In the genomic region with DNA sequence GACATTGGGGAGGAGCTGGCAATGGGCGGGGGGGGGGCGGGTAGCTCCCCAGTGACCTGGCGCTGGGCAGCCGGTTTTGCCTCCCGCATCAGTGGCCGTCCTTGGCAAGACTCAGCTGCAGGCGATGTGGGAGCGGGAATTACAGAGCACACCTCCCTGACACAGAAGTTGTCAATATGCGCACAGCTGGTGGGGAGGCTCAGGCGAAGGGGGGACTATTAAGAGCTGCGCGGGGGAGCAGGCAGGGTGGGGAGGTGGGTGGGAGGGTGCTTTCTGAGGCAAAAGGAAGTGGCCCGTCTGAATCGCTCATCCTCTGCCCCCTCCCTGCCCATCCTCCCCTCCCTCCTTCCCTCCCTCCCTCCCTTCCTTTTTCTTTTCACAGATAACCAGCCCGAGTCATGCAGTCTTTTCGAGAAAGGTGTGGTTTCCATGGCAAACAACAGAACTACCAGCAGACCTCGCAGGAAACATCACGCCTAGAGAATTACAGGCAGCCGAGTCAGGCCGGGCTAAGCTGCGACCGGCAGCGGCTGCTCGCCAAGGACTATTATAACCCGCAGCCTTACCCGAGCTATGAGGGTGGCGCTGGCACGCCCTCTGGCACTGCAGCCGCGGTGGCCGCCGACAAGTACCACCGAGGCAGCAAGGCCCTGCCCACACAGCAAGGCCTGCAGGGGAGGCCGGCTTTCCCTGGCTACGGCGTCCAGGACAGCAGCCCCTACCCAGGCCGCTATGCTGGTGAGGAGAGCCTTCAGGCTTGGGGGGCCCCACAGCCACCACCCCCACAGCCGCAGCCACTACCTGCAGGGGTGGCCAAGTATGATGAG, we compare ENCODE assay signal across 10 cellular contexts. TPM values are rescaled to one million over a fixed set of nuclear protein-coding genes. Genes with fewer than 3 reads are reported as not detected.
A peak's percentile ranks its signal among the peaks of the same experiment; 100 is the strongest.
DNase-seq lines count a peak whose midpoint lies in the region; ATAC-seq and TF ChIP-seq lines count a peak whose summit lies in the region.
"Had no signal": no experiment of that assay in that cellular context is flagged by ENCODE, and none has a peak within 500 bp of the region (broad histone marks: within the 10 kb centered on the region; RNA-seq: fewer than 3 reads in every experiment).

No MANE protein-coding gene starts in this region.

- H3K9me3 ChIP-seq in effector memory CD4-positive, alpha-beta T cell (ENCODE audit: control insufficient read depth, low read length): no peaks in the 10 kb centered on the region
- no peaks in the 10 kb centered on the region for H3K9me3 ChIP-seq in neural cell (ENCODE audit: low read length)
- H3K9me3 ChIP-seq: A549, lower lobe of right lung had no signal

- CTCF ChIA-PET in activated CD4-positive, alpha-beta T cell treated with anti-CD3 and anti-CD28 coated beads for 36 hours (lab: Charles Lee): interaction anchor here (0.9 to 1.0 kb wide), 3 partner anchors 19 to 131 kb away, joined by 3 to 5 read pairs (median 4); no protein-coding TSS in a partner anchor

- no peaks in the 10 kb centered on the region for H3K27me3 Mint-ChIP-seq in activated CD4-positive, alpha-beta T cell treated with anti-CD3 and anti-CD28 coated beads for 36 hours

- POLR2A ChIA-PET in activated CD4-positive, alpha-beta T cell treated with anti-CD3 and anti-CD28 coated beads for 36 hours (lab: Charles Lee): no interaction called here

- H3K27ac Mint-ChIP-seq in activated CD4-positive, alpha-beta T cell treated with anti-CD3 and anti-CD28 coated beads for 36 hours: no peak overlapping the region

- H3K4me3 Mint-ChIP-seq in activated CD4-positive, alpha-beta T cell treated with anti-CD3 and anti-CD28 coated beads for 36 hours: no peak overlapping the region

- H3K9ac ChIP-seq in neural cell (ENCODE audit: low read length): peak overlapping the region; percentile 68

- peak; percentile 94 for ATAC-seq in activated CD4-positive, alpha-beta T cell treated with anti-CD3 and anti-CD28 coated beads for 36 hours
- ATAC-seq in GM21381 (IDR thresholded peaks at IDR 0.05; ENCODE audit: unreplicated experiment) (no peak), GM18870 (IDR thresholded peaks at IDR 0.05; ENCODE audit: unreplicated experiment) (no peak), HG03432 (IDR thresholded peaks at IDR 0.05; ENCODE audit: unreplicated experiment) (no peak)

- H3K36me3 Mint-ChIP-seq in activated CD4-positive, alpha-beta T cell treated with anti-CD3 and anti-CD28 coated beads for 36 hours (ENCODE audit: low read depth): peaks cover 10% of the 10 kb centered on the region

- intact Hi-C loops in activated CD4-positive, alpha-beta T cell treated with anti-CD3 and anti-CD28 coated beads for 36 hours (cut with DNase I, micrococcal nuclease): no loop called here

- no peak overlapping the region for H2AFZ ChIP-seq in neural cell (ENCODE audit: low read depth, low read length)

- H3K4me3 ChIP-seq in effector memory CD4-positive, alpha-beta T cell (ENCODE audit: insufficient read depth, low read depth, low read length, poor library complexity, severe bottlenecking): peak overlapping the region; percentile 33
- H3K4me3 ChIP-seq in neural cell (ENCODE audit: low read length): peak overlapping the region; percentile 61
- H3K4me3 ChIP-seq: A549, lower lobe of right lung had no signal

- H3K4me1 ChIP-seq in effector memory CD4-positive, alpha-beta T cell (ENCODE audit: control insufficient read depth, insufficient read depth, low read length, poor library complexity, severe bottlenecking): peaks cover 8% of the 10 kb centered on the region

- TF ChIP-seq EP300 in neural cell (conservative IDR thresholded peaks at IDR 0.05; ENCODE audit: poor library complexity, severe bottlenecking): peak; percentile 42

- TF ChIP-seq CTCF in neural cell (IDR thresholded peaks at IDR 0.05; ENCODE audit: poor library complexity, severe bottlenecking): no peak

- peaks cover 22% of the 10 kb centered on the region for H3K4me1 Mint-ChIP-seq in activated CD4-positive, alpha-beta T cell treated with anti-CD3 and anti-CD28 coated beads for 36 hours

- H3K9me2 ChIP-seq in neural cell (ENCODE audit: insufficient read depth, low read length): no peaks in the 10 kb centered on the region

- no peaks in the 10 kb centered on the region for H3K27me3 ChIP-seq in effector memory CD4-positive, alpha-beta T cell (replicated peaks; ENCODE audit: control insufficient read depth, insufficient read depth, low read length, poor library complexity, severe bottlenecking)
- H3K27me3 ChIP-seq in neural cell (ENCODE audit: insufficient read depth, low read depth, low read length): no peaks in the 10 kb centered on the region

- peak overlapping the region; percentile 44 for H3K4me2 ChIP-seq in neural cell (ENCODE audit: low read length)
- H3K4me2 ChIP-seq: A549 had no signal

- H4K20me1 ChIP-seq in neural cell (ENCODE audit: insufficient read depth): peaks cover 9% of the 10 kb centered on the region

- H3F3A ChIP-seq in neural cell (ENCODE audit: insufficient read depth, low read length, poor library complexity, severe bottlenecking): peaks cover 4% of the 10 kb centered on the region

- H3K9me3 Mint-ChIP-seq in activated CD4-positive, alpha-beta T cell treated with anti-CD3 and anti-CD28 coated beads for 36 hours (ENCODE audit: low read depth): no peaks in the 10 kb centered on the region

- peaks cover 64% of the 10 kb centered on the region for H3K79me2 ChIP-seq in neural cell (replicated peaks; ENCODE audit: insufficient read depth, low read length)

- DNase-seq in NCI-H1417 (lab: John Stamatoyannopoulos, UW): peak in 2 of 3 experiments; percentile 61 to 76
- no peak for DNase-seq in NCI-H1417 treated with DMSO at 0.1 percent for 48 hours (lab: John Stamatoyannopoulos, UW)
- DNase-seq in activated CD4-positive, alpha-beta T cell treated with anti-CD3 and anti-CD28 coated beads for 36 hours: peak; percentile 76
- peak; percentile 17 to 33 (median 32) for DNase-seq in effector memory CD4-positive, alpha-beta T cell
- DNase-seq: lower lobe of right lung had no signal

- TF ChIP-seq RAD21 in neural cell (conservative IDR thresholded peaks at IDR 0.05): peak; percentile 40

- H3K36me3 ChIP-seq in effector memory CD4-positive, alpha-beta T cell (ENCODE audit: control insufficient read depth, insufficient read depth, low read length): no peaks in the 10 kb centered on the region
- peaks cover 11% of the 10 kb centered on the region for H3K36me3 ChIP-seq in neural cell (ENCODE audit: insufficient read depth, low read length)

- peak overlapping the region; percentile 50 for H3K27ac ChIP-seq in effector memory CD4-positive, alpha-beta T cell (ENCODE audit: insufficient read depth, low read length, poor library complexity, severe bottlenecking)
- peak overlapping the region; percentile 87 for H3K27ac ChIP-seq in neural cell (ENCODE audit: low read length)
- H3K27ac ChIP-seq: A549, lower lobe of right lung had no signal

TF ChIP-seq in neural cell, 6 proteins besides CTCF, POLR2A, EP300 and RAD21:
- TF ChIP-seq SMC3 (conservative IDR thresholded peaks at IDR 0.05; ENCODE audit: poor library complexity): no peak
- peak; percentile 30 for TF ChIP-seq TAF1 (IDR thresholded peaks at IDR 0.05; ENCODE audit: low read depth)
- TF ChIP-seq POLR2AphosphoS5 (IDR thresholded peaks at IDR 0.05): peak; percentile 57
- TF ChIP-seq MXI1 (conservative IDR thresholded peaks at IDR 0.05; ENCODE audit: poor library complexity, severe bottlenecking): peak; percentile 31
- TF ChIP-seq EZH2 (IDR thresholded peaks at IDR 0.05; ENCODE audit: borderline replicate concordance, insufficient read depth, low read length, poor library complexity, severe bottlenecking): no peak
- TF ChIP-seq, protein P1, sequence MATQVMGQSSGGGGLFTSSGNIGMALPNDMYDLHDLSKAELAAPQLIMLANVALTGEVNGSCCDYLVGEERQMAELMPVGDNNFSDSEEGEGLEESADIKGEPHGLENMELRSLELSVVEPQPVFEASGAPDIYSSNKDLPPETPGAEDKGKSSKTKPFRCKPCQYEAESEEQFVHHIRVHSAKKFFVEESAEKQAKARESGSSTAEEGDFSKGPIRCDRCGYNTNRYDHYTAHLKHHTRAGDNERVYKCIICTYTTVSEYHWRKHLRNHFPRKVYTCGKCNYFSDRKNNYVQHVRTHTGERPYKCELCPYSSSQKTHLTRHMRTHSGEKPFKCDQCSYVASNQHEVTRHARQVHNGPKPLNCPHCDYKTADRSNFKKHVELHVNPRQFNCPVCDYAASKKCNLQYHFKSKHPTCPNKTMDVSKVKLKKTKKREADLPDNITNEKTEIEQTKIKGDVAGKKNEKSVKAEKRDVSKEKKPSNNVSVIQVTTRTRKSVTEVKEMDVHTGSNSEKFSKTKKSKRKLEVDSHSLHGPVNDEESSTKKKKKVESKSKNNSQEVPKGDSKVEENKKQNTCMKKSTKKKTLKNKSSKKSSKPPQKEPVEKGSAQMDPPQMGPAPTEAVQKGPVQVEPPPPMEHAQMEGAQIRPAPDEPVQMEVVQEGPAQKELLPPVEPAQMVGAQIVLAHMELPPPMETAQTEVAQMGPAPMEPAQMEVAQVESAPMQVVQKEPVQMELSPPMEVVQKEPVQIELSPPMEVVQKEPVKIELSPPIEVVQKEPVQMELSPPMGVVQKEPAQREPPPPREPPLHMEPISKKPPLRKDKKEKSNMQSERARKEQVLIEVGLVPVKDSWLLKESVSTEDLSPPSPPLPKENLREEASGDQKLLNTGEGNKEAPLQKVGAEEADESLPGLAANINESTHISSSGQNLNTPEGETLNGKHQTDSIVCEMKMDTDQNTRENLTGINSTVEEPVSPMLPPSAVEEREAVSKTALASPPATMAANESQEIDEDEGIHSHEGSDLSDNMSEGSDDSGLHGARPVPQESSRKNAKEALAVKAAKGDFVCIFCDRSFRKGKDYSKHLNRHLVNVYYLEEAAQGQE (IDR thresholded peaks at IDR 0.05; ENCODE audit: borderline replicate concordance): peak; percentile 57

RNA-seq across cellular contexts. Expression of gene SREBF1, which starts 44.0 kb away (rescaled TPM):
- 10 to 100 TPM; 87.6 to 97.2 TPM for total RNA-seq in activated CD4-positive, alpha-beta T cell treated with anti-CD3 and anti-CD28 coated beads for 36 hours
- 22.5 and 25.9 TPM in 2 replicates for polyA plus RNA-seq in neural cell
- polyA minus RNA-seq in neural cell: 11.7 and 20.0 TPM in 2 replicates
